Comparison of ENCODE assay signal across 16 cellular contexts in genomic region chr18:24402209-24402785, GRCh38. TPM values are rescaled to one million over a fixed set of nuclear protein-coding genes. Genes with fewer than 3 reads are reported as not detected.
DNase-seq lines count a peak whose midpoint lies in the region; ATAC-seq and TF ChIP-seq lines count a peak whose summit lies in the region.
"Had no signal": no experiment of that assay in that cellular context is flagged by ENCODE, and none has a peak within 500 bp of the region (broad histone marks: within the 10 kb centered on the region; RNA-seq: fewer than 3 reads in every experiment).

No MANE protein-coding gene starts in this region.

- H4K20me1 ChIP-seq in HCT116 (ENCODE audit: insufficient read depth) = no peaks in the 10 kb centered on the region

- CTCF ChIA-PET in HCT116 (lab: Charles Lee) = interaction anchor here (1.3 kb wide), 1 partner anchor 26 kb away, joined by 6 read pairs; no protein-coding TSS in a partner anchor
- CTCF ChIA-PET in WTC11 (lab: Charles Lee) = interaction anchor here (2.1 kb wide), 1 partner anchor 43 kb away, joined by 9 read pairs; no protein-coding TSS in a partner anchor

- DNase-seq in DMS 273 (lab: John Stamatoyannopoulos, UW; ENCODE audit: unreplicated experiment) (peak; percentile 17), DMS 273 treated with DMSO at 0.1 percent for 48 hours (lab: John Stamatoyannopoulos, UW) (no peak), HCT116 (ENCODE audit: low read depth, low spot score) (no peak), WTC11 (ENCODE audit: low spot score) (peak; percentile 58), lower lobe of right lung (no peak), esophagus muscularis mucosa (ENCODE audit: extremely low spot score) (no peak), activated gamma-delta T cell (lab: John Stamatoyannopoulos, UW) (no peak), NCI-H226 (no peak)
- DNase-seq: 8988T; NCI-H2171; RPMI8226; stimulated activated CD4-positive, alpha-beta T cell treated with anti-CD3 and anti-CD28 coated beads, Interleukin-4, amount 100 ng/mL, for 24 hours had no signal

- H3K4me3 ChIP-seq in HCT116 (replicated peaks in 1 of 2; ENCODE audit: low read depth in 1 of 2, low read length in 2 of 2) (no peak overlapping the region), lower lobe of right lung (no peak overlapping the region), esophagus muscularis mucosa (no peak overlapping the region)
- H3K4me3 ChIP-seq: cardiac muscle cell, gastroesophageal sphincter, lung had no signal

- peaks cover 41% of the 10 kb centered on the region for H3K4me1 Mint-ChIP-seq in WTC11

- H3K9me3 ChIP-seq in HCT116 (ENCODE audit: control insufficient read depth in 1 of 2, insufficient read depth in 1 of 2, low read depth in 1 of 2, low read length in 2 of 2) (no peaks in the 10 kb centered on the region), lower lobe of right lung (no peaks in the 10 kb centered on the region), esophagus muscularis mucosa (no peaks in the 10 kb centered on the region)
- H3K9me3 ChIP-seq: gastroesophageal sphincter had no signal

- peak overlapping the region; percentile 70; the same call in 1 of the 2 replicates for H3K27ac Mint-ChIP-seq in WTC11

- WGBS in esophagus muscularis mucosa = 79% methylated on average over 6 of the region's 6 CpGs

- H3K79me2 ChIP-seq in HCT116 (ENCODE audit: insufficient read depth, low read length) = no peaks in the 10 kb centered on the region

- TF ChIP-seq POLR2A in HCT116 (IDR thresholded peaks at IDR 0.05; ENCODE audit: borderline replicate concordance, extremely low read depth, insufficient read depth, insufficient read length) (no peak), esophagus muscularis mucosa (IDR thresholded peaks at IDR 0.05; ENCODE audit: low read depth) (no peak)

- H3K27me3 Mint-ChIP-seq in WTC11 (ENCODE audit: low read depth) = no peaks in the 10 kb centered on the region

- H3K4me2 ChIP-seq in HCT116 (ENCODE audit: low read length) = no peak overlapping the region

- no peak for TF ChIP-seq RAD21 in HCT116 (IDR thresholded peaks at IDR 0.05; ENCODE audit: low read depth)

- no peak overlapping the region for H3K9ac ChIP-seq in HCT116 (ENCODE audit: low read length)

- H2AFZ ChIP-seq in HCT116 (ENCODE audit: low read depth, low read length, poor library complexity, severe bottlenecking) = no peak overlapping the region

- intact Hi-C loops in HCT116 (cut with micrococcal nuclease) = no loop called here
- intact Hi-C loops in lower lobe of right lung (cut with DNase I) = no loop called here
- intact Hi-C loops in esophagus muscularis mucosa (cut with DNase I) = no loop called here

- POLR2A ChIA-PET in HCT116 (lab: Charles Lee) = no interaction called here
- POLR2A ChIA-PET in WTC11 (lab: Charles Lee) = no interaction called here

- TF ChIP-seq CTCF in HCT116 (IDR thresholded peaks at IDR 0.05 in 2 of 3, conservative IDR thresholded peaks at IDR 0.05 in 1 of 3; ENCODE audit: borderline replicate concordance in 1 of 3, insufficient read depth in 1 of 3, low read depth in 2 of 3, low read length in 2 of 3) (peak in 2 of 3 experiments; percentile 33 to 52; a peak in 4 of 6 replicates), WTC11 (IDR thresholded peaks at IDR 0.05) (no peak), lower lobe of right lung (IDR thresholded peaks at IDR 0.05) (peak; percentile 24), esophagus muscularis mucosa (IDR thresholded peaks at IDR 0.05) (peak in 1 of 3 experiments; percentile 20)

- RAD21 ChIA-PET in HCT116 (lab: Charles Lee; ENCODE audit: low non-redundant PET in 1 of 2, low total read pairs in 2 of 2, uncharacterized antibody in 2 of 2, unreplicated experiment in 2 of 2) = no interaction called here

- H3K27ac ChIP-seq in HCT116 (ENCODE audit: low read depth, low read length) (no peak overlapping the region), lower lobe of right lung (no peak overlapping the region), esophagus muscularis mucosa (replicated peaks in 1 of 4) (no peak overlapping the region)
- H3K27ac ChIP-seq: cardiac muscle cell, gastroesophageal sphincter had no signal

- peaks cover 10% of the 10 kb centered on the region for H3K9me3 Mint-ChIP-seq in WTC11

- H3K27me3 ChIP-seq in HCT116 (ENCODE audit: insufficient read depth, low read length) = no peaks in the 10 kb centered on the region
- H3K27me3 ChIP-seq in lower lobe of right lung (ENCODE audit: low read depth) = peaks cover 2% of the 10 kb centered on the region
- H3K27me3 ChIP-seq in esophagus muscularis mucosa = peaks cover 0 to 6% (median 0%) of the 10 kb centered on the region in 4 donors
- H3K27me3 ChIP-seq: cardiac muscle cell had no signal

- ATAC-seq in HCT116 (no peak), WTC11 (no peak), lower lobe of right lung (no peak)
- ATAC-seq: gastroesophageal sphincter had no signal

- H3K36me3 Mint-ChIP-seq in WTC11 = no peaks in the 10 kb centered on the region

- TF ChIP-seq EP300 in esophagus muscularis mucosa (IDR thresholded peaks at IDR 0.05) = no peak

- H3K36me3 ChIP-seq in HCT116 (ENCODE audit: control insufficient read depth in 1 of 2, insufficient read depth in 2 of 2, low read length in 2 of 2) (no peaks in the 10 kb centered on the region), lower lobe of right lung (no peaks in the 10 kb centered on the region), esophagus muscularis mucosa (no peaks in the 10 kb centered on the region)
- H3K36me3 ChIP-seq: cardiac muscle cell, gastroesophageal sphincter had no signal

- H3K9me2 ChIP-seq in HCT116 (ENCODE audit: insufficient read depth) = no peaks in the 10 kb centered on the region

- H3K4me3 Mint-ChIP-seq in WTC11 = no peak overlapping the region

- BruUV-seq in HCT116 (replicated peaks; lab: Mats Ljungman, UMichigan) = no TSS peak

- H3K4me1 ChIP-seq in HCT116 (ENCODE audit: control insufficient read depth in 1 of 2, insufficient read depth in 2 of 2, low read length in 2 of 2) = peaks cover 33 to 37% of the 10 kb centered on the region in 2 experiments
- peaks cover 5% of the 10 kb centered on the region for H3K4me1 ChIP-seq in lower lobe of right lung
- H3K4me1 ChIP-seq in esophagus muscularis mucosa = peaks cover 6 to 7% (median 7%) of the 10 kb centered on the region in 4 donors

TF ChIP-seq in HCT116, 20 proteins besides CTCF, POLR2A, EP300 and RAD21 (continues in another document):
- TF ChIP-seq JUND (IDR thresholded peaks at IDR 0.05) = no peak
- TF ChIP-seq ELF1 (IDR thresholded peaks at IDR 0.05; ENCODE audit: borderline replicate concordance, low read depth) = no peak

TF ChIP-seq in WTC11, 78 proteins besides CTCF, POLR2A, EP300 and RAD21:
- TF ChIP-seq GTF2I (CRISPR knock-in tag; conservative IDR thresholded peaks at IDR 0.05) = no peak
- no peak for TF ChIP-seq CBFB (CRISPR knock-in tag; IDR thresholded peaks at IDR 0.05; ENCODE audit: low read depth)
- no peak for TF ChIP-seq PRRX2 (CRISPR knock-in tag; IDR thresholded peaks at IDR 0.05)
- no peak for TF ChIP-seq SMAD3 (CRISPR knock-in tag; IDR thresholded peaks at IDR 0.05; ENCODE audit: borderline replicate concordance)
- TF ChIP-seq IRF1 (CRISPR knock-in tag; IDR thresholded peaks at IDR 0.05) = no peak
- TF ChIP-seq ZNF396 (CRISPR knock-in tag; IDR thresholded peaks at IDR 0.05; ENCODE audit: borderline replicate concordance) = no peak
- TF ChIP-seq GRHL2 (CRISPR knock-in tag; IDR thresholded peaks at IDR 0.05; ENCODE audit: insufficient replicate concordance, severe bottlenecking) = no peak
- no peak for TF ChIP-seq ZNF671 (CRISPR knock-in tag; IDR thresholded peaks at IDR 0.05)
- no peak for TF ChIP-seq TCF7 (CRISPR knock-in tag; IDR thresholded peaks at IDR 0.05; ENCODE audit: low read depth)

RNA-seq across cellular contexts. Expression of gene OSBPL1A, which starts 4.7 kb away (rescaled TPM):
- 18.9 TPM for total RNA-seq in HCT116 (2021; ENCODE audit: unreplicated experiment)
- 12.8 and 15.1 TPM in 2 replicates for polyA plus RNA-seq in HCT116 (2012)
- 53.1 to 55.1 TPM (median 54.4 TPM) in 3 replicates for total RNA-seq in WTC11 (2021)
- 50.6 TPM for total RNA-seq in lower lobe of right lung
- total RNA-seq in esophagus muscularis mucosa = 100 to 1,000 TPM in 2 of 4 donors, 10 to 100 TPM in 2; 78.2 to 126 (median 101) TPM

RNA-seq across cellular contexts. Expression of gene IMPACT, which starts 24.2 kb away (rescaled TPM):
- 46.4 TPM for total RNA-seq in HCT116 (2021; ENCODE audit: unreplicated experiment)
- polyA plus RNA-seq in HCT116 (2012) = 13.5 and 19.1 TPM in 2 replicates
- 48.0 to 48.8 TPM (median 48.3 TPM) in 3 replicates for total RNA-seq in WTC11 (2021)
- total RNA-seq in lower lobe of right lung = 25.6 TPM
- 10 to 100 TPM; 16.2 to 18.5 (median 17.4) TPM for total RNA-seq in esophagus muscularis mucosa

RNA-seq across cellular contexts. Expression of gene HRH4, which starts 58.1 kb away (rescaled TPM):
- total RNA-seq in HCT116 (2021; ENCODE audit: unreplicated experiment) = not detected
- not detected in 2 replicates for polyA plus RNA-seq in HCT116 (2012)
- not detected in 3 replicates for total RNA-seq in WTC11 (2021)
- 2.0 TPM for total RNA-seq in lower lobe of right lung
- under 1 TPM in 2 of 4 donors, not detected in 2; 0.13 to 0.50 TPM for total RNA-seq in esophagus muscularis mucosa
- total RNA-seq: osteocyte had no signal
- polyA plus RNA-seq: cardiac muscle cell had no signal

Comparison
In these comparisons a context has a peak if more than half of its experiments do, and no peak if none do; other contexts are left out.
1. DNase-seq: peak in DMS 273 (single experiment) and WTC11 (single experiment); none in DMS 273 treated with DMSO at 0.1 percent for 48 hours (single experiment), HCT116 (single experiment), lower lobe of right lung (single experiment), esophagus muscularis mucosa (single experiment), activated gamma-delta T cell (single experiment) and NCI-H226 (single experiment).